In the genomic region with DNA sequence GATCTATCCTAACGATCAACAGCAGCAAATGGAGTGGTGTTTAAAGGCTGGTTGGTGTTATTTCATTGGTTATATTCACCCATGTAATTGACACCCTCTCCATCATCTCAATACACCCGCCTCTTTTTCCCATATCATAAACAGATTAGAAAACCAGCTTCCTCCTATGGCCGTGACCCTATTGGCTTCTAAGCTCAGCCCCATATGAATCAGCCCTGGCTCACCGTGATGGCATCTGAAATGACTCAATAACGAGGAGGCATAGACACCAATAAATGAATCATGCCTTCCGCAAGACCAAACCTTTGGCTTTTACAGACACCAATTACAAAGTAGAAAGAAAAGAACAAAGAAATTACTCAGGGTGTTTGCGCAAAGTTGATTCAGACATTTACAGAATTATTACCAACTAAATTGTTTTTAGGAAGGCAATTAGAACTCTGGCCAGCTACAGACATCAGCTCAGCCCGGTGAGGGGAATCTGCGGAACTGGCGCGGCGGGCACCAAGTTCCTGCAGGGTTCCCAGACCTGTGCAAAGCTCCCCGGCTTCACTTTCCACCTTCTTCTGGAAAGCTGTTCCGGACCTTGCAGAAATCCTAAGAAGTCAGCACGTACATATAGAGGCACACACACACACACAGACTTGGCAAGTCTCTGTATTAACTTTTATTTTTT, we compare ENCODE assay signal across 8 cellular contexts. TPM values are rescaled to one million over a fixed set of nuclear protein-coding genes. Genes with fewer than 3 reads are reported as not detected.
A peak's percentile ranks its signal among the peaks of the same experiment; 100 is the strongest.
DNase-seq lines count a peak whose midpoint lies in the region; ATAC-seq and TF ChIP-seq lines count a peak whose summit lies in the region.

No MANE protein-coding gene starts in this region.

- CTCF ChIA-PET in RWPE1 (lab: Yijun Ruan, JAX) = interaction anchor here (0.7 to 1.3 kb wide), 4 partner anchors 9 to 539 kb away, joined by 3 to 6 read pairs (median 4); no protein-coding TSS in a partner anchor

- H3K4me3 ChIP-seq in adipocyte (ENCODE audit: low read length) = peak overlapping the region; percentile 4

- H3K4me3 Mint-ChIP-seq in mesothelial cell of epicardium = no peak overlapping the region

- no peak for TF ChIP-seq CTCF in RWPE1 (conservative IDR thresholded peaks at IDR 0.05; ENCODE audit: low read depth)
- TF ChIP-seq CTCF in mesothelial cell of epicardium (IDR thresholded peaks at IDR 0.05; ENCODE audit: unreplicated experiment) = no peak

- peak overlapping the region; percentile 35 for H3K27ac Mint-ChIP-seq in mesothelial cell of epicardium

- H3K36me3 ChIP-seq in adipocyte (ENCODE audit: control insufficient read depth, insufficient read depth, low read length, severe bottlenecking) = no peaks in the 10 kb centered on the region

- H3K9me3 Mint-ChIP-seq in mesothelial cell of epicardium = no peaks in the 10 kb centered on the region

- H3K27me3 ChIP-seq in adipocyte (replicated peaks; ENCODE audit: control insufficient read depth, insufficient read depth, low read length) = peaks cover 6% of the 10 kb centered on the region

- peaks cover 58% of the 10 kb centered on the region for H3K4me1 Mint-ChIP-seq in mesothelial cell of epicardium

- no peak overlapping the region for H3K9ac ChIP-seq in adipocyte (ENCODE audit: low read length)

- H3K9me3 ChIP-seq in adipocyte (ENCODE audit: control insufficient read depth, low read length) = no peaks in the 10 kb centered on the region

- ATAC-seq in HG03196 (IDR thresholded peaks at IDR 0.05; ENCODE audit: unreplicated experiment) (no peak), GM21619 (IDR thresholded peaks at IDR 0.05; ENCODE audit: unreplicated experiment) (no peak), GM19467 (IDR thresholded peaks at IDR 0.05; ENCODE audit: unreplicated experiment) (no peak)

- peaks cover 18% of the 10 kb centered on the region for H3K4me1 ChIP-seq in adipocyte (ENCODE audit: control insufficient read depth, insufficient read depth, low read length)

- peak; percentile 82 for DNase-seq in CD1c-positive myeloid dendritic cell (ENCODE audit: extremely low spot score)
- DNase-seq in RWPE1 (ENCODE audit: low spot score) = peak; percentile 100
- DNase-seq in adipocyte (ENCODE audit: low read depth) = peak; percentile 93
- no peak for DNase-seq in mesothelial cell of epicardium (ENCODE audit: low spot score in 2 of 2, unreplicated experiment in 2 of 2)
- DNase-seq in NCI-H2107 treated with DMSO at 0.1 percent for 48 hours (lab: John Stamatoyannopoulos, UW; ENCODE audit: unreplicated experiment) = no peak

- H3K27me3 Mint-ChIP-seq in mesothelial cell of epicardium (ENCODE audit: low read depth) = no peaks in the 10 kb centered on the region

- no peaks in the 10 kb centered on the region for H3K36me3 Mint-ChIP-seq in mesothelial cell of epicardium

- POLR2A ChIA-PET in RWPE1 (lab: Yijun Ruan, JAX; ENCODE audit: low non-redundant PET) = interaction anchor here (0.7 to 2.3 kb wide), 3 partner anchors 8 to 11 kb away, joined by 3 to 12 read pairs (median 11); a partner anchor contains a TSS

- H3K27ac ChIP-seq in RWPE1 = peak overlapping the region; percentile 96

RNA-seq across cellular contexts. Expression of a gene that starts 11.5 kb away (rescaled TPM):
- total RNA-seq in mesothelial cell of epicardium = 39.7 to 40.7 TPM (median 39.9 TPM) in 3 replicates

Comparison
In these comparisons a context has a peak if more than half of its experiments do, and no peak if none do; other contexts are left out.
1. DNase-seq: peak in CD1c-positive myeloid dendritic cell (single experiment), RWPE1 (single experiment) and adipocyte (single experiment); none in mesothelial cell of epicardium (0 of 2) and NCI-H2107 treated with DMSO at 0.1 percent for 48 hours (single experiment).